ENCODE assay signal across 1 cellular context in the genomic region with DNA sequence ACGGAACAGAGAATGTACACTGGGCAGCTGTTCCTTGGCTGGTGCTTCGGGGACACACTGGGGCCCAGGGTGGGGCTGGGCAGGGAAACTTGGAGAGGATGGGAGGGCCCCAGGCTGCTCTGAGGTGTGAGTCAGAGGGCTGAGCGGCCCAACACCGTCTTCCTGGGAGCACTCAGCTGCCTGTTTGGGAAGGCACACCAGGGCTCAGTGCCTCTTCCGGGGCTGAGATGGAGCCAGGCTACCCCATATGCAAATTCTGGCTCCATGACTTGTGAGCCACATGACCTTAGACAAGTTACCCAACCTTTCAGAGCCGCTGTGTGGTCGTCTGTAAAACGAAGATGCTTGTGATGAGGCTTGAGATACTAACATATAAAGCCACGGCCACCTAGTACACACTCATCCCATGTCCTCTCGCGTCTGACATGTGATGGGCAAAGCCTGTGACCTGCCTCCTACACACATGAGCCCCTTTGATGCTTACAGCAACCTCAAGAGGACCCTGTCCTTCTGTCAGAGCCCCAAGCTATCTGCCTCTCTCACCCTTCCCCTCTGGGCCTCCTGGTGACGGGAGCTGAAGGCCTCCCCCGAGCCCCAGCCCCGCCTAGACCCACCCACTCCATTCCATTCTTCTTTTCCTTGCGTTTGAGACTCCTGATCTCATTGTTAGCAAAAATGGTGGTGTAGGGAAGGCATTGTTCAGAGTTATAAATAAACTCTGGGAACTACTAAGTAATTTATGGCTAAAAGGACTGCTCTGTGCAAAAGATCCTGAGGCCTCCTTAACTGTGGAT.
TF ChIP-seq lines count a peak whose summit lies in the region.

No MANE protein-coding gene starts in this region.

TF ChIP-seq in K562, 482 proteins besides CTCF, POLR2A, EP300 and RAD21 (continued from another document):
- TF ChIP-seq TAF1 (IDR thresholded peaks at IDR 0.05; ENCODE audit: control insufficient read depth, extremely low read depth, insufficient read depth, low read length, severe bottlenecking) (no peak), STAT5A (IDR thresholded peaks at IDR 0.05; ENCODE audit: borderline replicate concordance, low read length) (no peak), ELF2 (CRISPR knock-in tag; IDR thresholded peaks at IDR 0.05) (no peak), MAFF (IDR thresholded peaks at IDR 0.05; ENCODE audit: low read length) (no peak), GABPB1 (CRISPR knock-in tag; IDR thresholded peaks at IDR 0.05) (peak; percentile 29; the same call in 1 of the 2 replicates), NFXL1 (CRISPR knock-in tag; IDR thresholded peaks at IDR 0.05) (no peak), SUPT5H (IDR thresholded peaks at IDR 0.05) (no peak), CTBP1 (IDR thresholded peaks at IDR 0.05; ENCODE audit: borderline replicate concordance) (peak; percentile 48), JUND (IDR thresholded peaks at IDR 0.05; ENCODE audit: borderline replicate concordance, low read depth, low read length) (peak; percentile 52), JUND (tag; IDR thresholded peaks at IDR 0.05; ENCODE audit: borderline replicate concordance, low read depth, low read length) (no peak), FIP1L1 (IDR thresholded peaks at IDR 0.05; ENCODE audit: low read depth, low read length, poor library complexity, severe bottlenecking) (no peak), RFX5 (IDR thresholded peaks at IDR 0.05; ENCODE audit: low read depth, low read length) (no peak), PHF8 (IDR thresholded peaks at IDR 0.05; ENCODE audit: borderline replicate concordance, low read length) (peak; percentile 36; the same call in 1 of the 2 replicates), PHF21A (IDR thresholded peaks at IDR 0.05; ENCODE audit: borderline replicate concordance, low read depth) (no peak), FOXK1 (CRISPR knock-in tag; IDR thresholded peaks at IDR 0.05; ENCODE audit: borderline replicate concordance) (no peak), TCFL5 (CRISPR knock-in tag; conservative IDR thresholded peaks at IDR 0.05) (no peak), ZNF589 (CRISPR knock-in tag; IDR thresholded peaks at IDR 0.05; ENCODE audit: low read depth) (no peak), GATA2 (CRISPR knock-in tag; IDR thresholded peaks at IDR 0.05) (0 out of 2 replicates have a peak, but pooled peaks have one; percentile 19), RBFOX2 (IDR thresholded peaks at IDR 0.05; ENCODE audit: low read depth, low read length) (no peak), HNRNPK (IDR thresholded peaks at IDR 0.05; ENCODE audit: low read depth, low read length, poor library complexity, severe bottlenecking) (no peak), NBN (IDR thresholded peaks at IDR 0.05; ENCODE audit: low read depth) (no peak), LEF1 (IDR thresholded peaks at IDR 0.05) (no peak), ZNF124 (CRISPR knock-in tag; IDR thresholded peaks at IDR 0.05) (no peak), CBX3 (IDR thresholded peaks at IDR 0.05; ENCODE audit: borderline replicate concordance in 1 of 2, low read length in 2 of 2) (no peak), YBX1 (IDR thresholded peaks at IDR 0.05) (no peak), ZNF316 (IDR thresholded peaks at IDR 0.05) (no peak), SRSF7 (optimal IDR thresholded peaks at IDR 0.05; ENCODE audit: low read depth, low read length) (no peak), RBBP5 (IDR thresholded peaks at IDR 0.05; ENCODE audit: borderline replicate concordance, insufficient read depth, low read length, poor library complexity, severe bottlenecking) (peak; percentile 33)
- TF ChIP-seq, protein P1, sequence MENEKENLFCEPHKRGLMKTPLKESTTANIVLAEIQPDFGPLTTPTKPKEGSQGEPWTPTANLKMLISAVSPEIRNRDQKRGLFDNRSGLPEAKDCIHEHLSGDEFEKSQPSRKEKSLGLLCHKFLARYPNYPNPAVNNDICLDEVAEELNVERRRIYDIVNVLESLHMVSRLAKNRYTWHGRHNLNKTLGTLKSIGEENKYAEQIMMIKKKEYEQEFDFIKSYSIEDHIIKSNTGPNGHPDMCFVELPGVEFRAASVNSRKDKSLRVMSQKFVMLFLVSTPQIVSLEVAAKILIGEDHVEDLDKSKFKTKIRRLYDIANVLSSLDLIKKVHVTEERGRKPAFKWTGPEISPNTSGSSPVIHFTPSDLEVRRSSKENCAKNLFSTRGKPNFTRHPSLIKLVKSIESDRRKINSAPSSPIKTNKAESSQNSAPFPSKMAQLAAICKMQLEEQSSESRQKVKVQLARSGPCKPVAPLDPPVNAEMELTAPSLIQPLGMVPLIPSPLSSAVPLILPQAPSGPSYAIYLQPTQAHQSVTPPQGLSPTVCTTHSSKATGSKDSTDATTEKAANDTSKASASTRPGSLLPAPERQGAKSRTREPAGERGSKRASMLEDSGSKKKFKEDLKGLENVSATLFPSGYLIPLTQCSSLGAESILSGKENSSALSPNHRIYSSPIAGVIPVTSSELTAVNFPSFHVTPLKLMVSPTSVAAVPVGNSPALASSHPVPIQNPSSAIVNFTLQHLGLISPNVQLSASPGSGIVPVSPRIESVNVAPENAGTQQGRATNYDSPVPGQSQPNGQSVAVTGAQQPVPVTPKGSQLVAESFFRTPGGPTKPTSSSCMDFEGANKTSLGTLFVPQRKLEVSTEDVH (IDR thresholded peaks at IDR 0.05; ENCODE audit: low read depth, partially characterized antibody) = no peak
- TF ChIP-seq, protein P2, sequence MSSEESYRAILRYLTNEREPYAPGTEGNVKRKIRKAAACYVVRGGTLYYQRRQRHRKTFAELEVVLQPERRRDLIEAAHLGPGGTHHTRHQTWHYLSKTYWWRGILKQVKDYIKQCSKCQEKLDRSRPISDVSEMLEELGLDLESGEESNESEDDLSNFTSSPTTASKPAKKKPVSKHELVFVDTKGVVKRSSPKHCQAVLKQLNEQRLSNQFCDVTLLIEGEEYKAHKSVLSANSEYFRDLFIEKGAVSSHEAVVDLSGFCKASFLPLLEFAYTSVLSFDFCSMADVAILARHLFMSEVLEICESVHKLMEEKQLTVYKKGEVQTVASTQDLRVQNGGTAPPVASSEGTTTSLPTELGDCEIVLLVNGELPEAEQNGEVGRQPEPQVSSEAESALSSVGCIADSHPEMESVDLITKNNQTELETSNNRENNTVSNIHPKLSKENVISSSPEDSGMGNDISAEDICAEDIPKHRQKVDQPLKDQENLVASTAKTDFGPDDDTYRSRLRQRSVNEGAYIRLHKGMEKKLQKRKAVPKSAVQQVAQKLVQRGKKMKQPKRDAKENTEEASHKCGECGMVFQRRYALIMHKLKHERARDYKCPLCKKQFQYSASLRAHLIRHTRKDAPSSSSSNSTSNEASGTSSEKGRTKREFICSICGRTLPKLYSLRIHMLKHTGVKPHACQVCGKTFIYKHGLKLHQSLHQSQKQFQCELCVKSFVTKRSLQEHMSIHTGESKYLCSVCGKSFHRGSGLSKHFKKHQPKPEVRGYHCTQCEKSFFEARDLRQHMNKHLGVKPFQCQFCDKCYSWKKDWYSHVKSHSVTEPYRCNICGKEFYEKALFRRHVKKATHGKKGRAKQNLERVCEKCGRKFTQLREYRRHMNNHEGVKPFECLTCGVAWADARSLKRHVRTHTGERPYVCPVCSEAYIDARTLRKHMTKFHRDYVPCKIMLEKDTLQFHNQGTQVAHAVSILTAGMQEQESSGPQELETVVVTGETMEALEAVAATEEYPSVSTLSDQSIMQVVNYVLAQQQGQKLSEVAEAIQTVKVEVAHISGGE (CRISPR knock-in tag; IDR thresholded peaks at IDR 0.05) = 0 out of 6 replicates have a peak, but pooled peaks of 1 of the 3 experiments have one; percentile 22
- TF ChIP-seq, protein P3, sequence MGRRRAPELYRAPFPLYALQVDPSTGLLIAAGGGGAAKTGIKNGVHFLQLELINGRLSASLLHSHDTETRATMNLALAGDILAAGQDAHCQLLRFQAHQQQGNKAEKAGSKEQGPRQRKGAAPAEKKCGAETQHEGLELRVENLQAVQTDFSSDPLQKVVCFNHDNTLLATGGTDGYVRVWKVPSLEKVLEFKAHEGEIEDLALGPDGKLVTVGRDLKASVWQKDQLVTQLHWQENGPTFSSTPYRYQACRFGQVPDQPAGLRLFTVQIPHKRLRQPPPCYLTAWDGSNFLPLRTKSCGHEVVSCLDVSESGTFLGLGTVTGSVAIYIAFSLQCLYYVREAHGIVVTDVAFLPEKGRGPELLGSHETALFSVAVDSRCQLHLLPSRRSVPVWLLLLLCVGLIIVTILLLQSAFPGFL (CRISPR knock-in tag; IDR thresholded peaks at IDR 0.05) = no peak
- TF ChIP-seq, protein P4, sequence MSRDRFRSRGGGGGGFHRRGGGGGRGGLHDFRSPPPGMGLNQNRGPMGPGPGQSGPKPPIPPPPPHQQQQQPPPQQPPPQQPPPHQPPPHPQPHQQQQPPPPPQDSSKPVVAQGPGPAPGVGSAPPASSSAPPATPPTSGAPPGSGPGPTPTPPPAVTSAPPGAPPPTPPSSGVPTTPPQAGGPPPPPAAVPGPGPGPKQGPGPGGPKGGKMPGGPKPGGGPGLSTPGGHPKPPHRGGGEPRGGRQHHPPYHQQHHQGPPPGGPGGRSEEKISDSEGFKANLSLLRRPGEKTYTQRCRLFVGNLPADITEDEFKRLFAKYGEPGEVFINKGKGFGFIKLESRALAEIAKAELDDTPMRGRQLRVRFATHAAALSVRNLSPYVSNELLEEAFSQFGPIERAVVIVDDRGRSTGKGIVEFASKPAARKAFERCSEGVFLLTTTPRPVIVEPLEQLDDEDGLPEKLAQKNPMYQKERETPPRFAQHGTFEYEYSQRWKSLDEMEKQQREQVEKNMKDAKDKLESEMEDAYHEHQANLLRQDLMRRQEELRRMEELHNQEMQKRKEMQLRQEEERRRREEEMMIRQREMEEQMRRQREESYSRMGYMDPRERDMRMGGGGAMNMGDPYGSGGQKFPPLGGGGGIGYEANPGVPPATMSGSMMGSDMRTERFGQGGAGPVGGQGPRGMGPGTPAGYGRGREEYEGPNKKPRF (IDR thresholded peaks at IDR 0.05; ENCODE audit: low read depth, low read length) = no peak
- TF ChIP-seq, protein P5, sequence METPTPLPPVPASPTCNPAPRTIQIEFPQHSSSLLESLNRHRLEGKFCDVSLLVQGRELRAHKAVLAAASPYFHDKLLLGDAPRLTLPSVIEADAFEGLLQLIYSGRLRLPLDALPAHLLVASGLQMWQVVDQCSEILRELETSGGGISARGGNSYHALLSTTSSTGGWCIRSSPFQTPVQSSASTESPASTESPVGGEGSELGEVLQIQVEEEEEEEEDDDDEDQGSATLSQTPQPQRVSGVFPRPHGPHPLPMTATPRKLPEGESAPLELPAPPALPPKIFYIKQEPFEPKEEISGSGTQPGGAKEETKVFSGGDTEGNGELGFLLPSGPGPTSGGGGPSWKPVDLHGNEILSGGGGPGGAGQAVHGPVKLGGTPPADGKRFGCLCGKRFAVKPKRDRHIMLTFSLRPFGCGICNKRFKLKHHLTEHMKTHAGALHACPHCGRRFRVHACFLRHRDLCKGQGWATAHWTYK (CRISPR knock-in tag; IDR thresholded peaks at IDR 0.05) = no peak
